8 cellular contexts compared by ENCODE assay signal in genomic region chr20:41072099-41072798, GRCh38. TPM values are rescaled to one million over a fixed set of nuclear protein-coding genes. Genes with fewer than 3 reads are reported as not detected.
DNase-seq lines count a peak whose midpoint lies in the region; ATAC-seq and TF ChIP-seq lines count a peak whose summit lies in the region.

No MANE protein-coding gene starts in this region.

- H3K9me3 Mint-ChIP-seq in activated CD8-positive, alpha-beta T cell treated with anti-CD3 and anti-CD28 coated beads for 36 hours: no peaks in the 10 kb centered on the region

- H3K4me2 ChIP-seq in HCT116 (ENCODE audit: low read length) (peak overlapping the region; percentile 42), smooth muscle cell (peak overlapping the region; percentile 38)

- TF ChIP-seq RAD21 in HCT116 (IDR thresholded peaks at IDR 0.05; ENCODE audit: low read depth): no peak

- H3K27me3 ChIP-seq in HCT116 (ENCODE audit: insufficient read depth, low read length) (no peaks in the 10 kb centered on the region), smooth muscle cell (ENCODE audit: low read depth) (no peaks in the 10 kb centered on the region)

- H3K27ac Mint-ChIP-seq in activated CD8-positive, alpha-beta T cell treated with anti-CD3 and anti-CD28 coated beads for 36 hours: peak overlapping the region; percentile 55

- H3K4me1 ChIP-seq in HCT116 (ENCODE audit: control insufficient read depth in 1 of 2, insufficient read depth in 2 of 2, low read length in 2 of 2) (peaks cover 20 to 55% of the 10 kb centered on the region in 2 experiments), smooth muscle cell (ENCODE audit: low read depth) (no peaks in the 10 kb centered on the region)

- H3K9me3 ChIP-seq in HCT116 (ENCODE audit: control insufficient read depth in 1 of 2, insufficient read depth in 1 of 2, low read depth in 1 of 2, low read length in 2 of 2) (no peaks in the 10 kb centered on the region), smooth muscle cell (replicated peaks; ENCODE audit: low read depth) (no peaks in the 10 kb centered on the region)

- no TSS peak for BruUV-seq in HCT116 (replicated peaks; lab: Mats Ljungman, UMichigan)

- ATAC-seq in HCT116 (peak; percentile 63), HG03439 (IDR thresholded peaks at IDR 0.05; ENCODE audit: unreplicated experiment) (no peak), GM18505 (IDR thresholded peaks at IDR 0.05; ENCODE audit: unreplicated experiment) (no peak)
- ATAC-seq in activated CD8-positive, alpha-beta T cell treated with anti-CD3 and anti-CD28 coated beads for 36 hours: peak; percentile 27

- TF ChIP-seq POLR2A in HCT116 (IDR thresholded peaks at IDR 0.05; ENCODE audit: borderline replicate concordance, extremely low read depth, insufficient read depth, insufficient read length) (no peak), GM18505 (IDR thresholded peaks at IDR 0.05; ENCODE audit: borderline replicate concordance, extremely low read depth, insufficient read depth, insufficient read length) (no peak)

- intact Hi-C loops in HCT116 (cut with micrococcal nuclease): no loop called here
- intact Hi-C loops in activated CD8-positive, alpha-beta T cell treated with anti-CD3 and anti-CD28 coated beads for 36 hours (cut with micrococcal nuclease): no loop called here

- POLR2A ChIA-PET in HCT116 (lab: Charles Lee): interaction anchor here (1.3 kb wide), 1 partner anchor 42 kb away, joined by 3 read pairs; no protein-coding TSS in a partner anchor
- POLR2A ChIA-PET in activated CD8-positive, alpha-beta T cell treated with anti-CD3 and anti-CD28 coated beads for 36 hours (lab: Charles Lee): interaction anchor here (1.3 kb wide), 1 partner anchor 67 kb away, joined by 3 read pairs; no protein-coding TSS in a partner anchor

- WGBS in smooth muscle cell (ENCODE audit: low lambda C conversion rate): 54% methylated on average over 3 of the region's 3 CpGs

- H2AFZ ChIP-seq in HCT116 (ENCODE audit: low read depth, low read length, poor library complexity, severe bottlenecking) (no peak overlapping the region), smooth muscle cell (ENCODE audit: low read depth) (no peak overlapping the region)

- H3K79me2 ChIP-seq in HCT116 (ENCODE audit: insufficient read depth, low read length) (peaks cover 100% of the 10 kb centered on the region), smooth muscle cell (ENCODE audit: low read depth) (peaks cover 96% of the 10 kb centered on the region)

- H3K4me3 Mint-ChIP-seq in activated CD8-positive, alpha-beta T cell treated with anti-CD3 and anti-CD28 coated beads for 36 hours: no peak overlapping the region

- H3K9ac ChIP-seq in HCT116 (ENCODE audit: low read length): no peak overlapping the region
- H3K9ac ChIP-seq in smooth muscle cell (ENCODE audit: low read depth): no peak overlapping the region

- H3K27me3 Mint-ChIP-seq in activated CD8-positive, alpha-beta T cell treated with anti-CD3 and anti-CD28 coated beads for 36 hours: no peaks in the 10 kb centered on the region

- H4K20me1 ChIP-seq in HCT116 (ENCODE audit: insufficient read depth) (peaks cover 19% of the 10 kb centered on the region; the same call in 1 of the 2 replicates), smooth muscle cell (ENCODE audit: low read depth) (peaks cover 100% of the 10 kb centered on the region)

- H3K27ac ChIP-seq in HCT116 (ENCODE audit: low read depth, low read length): peak overlapping the region; percentile 14; the same call in 1 of the 2 replicates
- peak overlapping the region; percentile 54 for H3K27ac ChIP-seq in smooth muscle cell (ENCODE audit: low read depth)

- RAD21 ChIA-PET in HCT116 (lab: Charles Lee; ENCODE audit: low non-redundant PET in 1 of 2, low total read pairs in 2 of 2, uncharacterized antibody in 2 of 2, unreplicated experiment in 2 of 2): interaction anchor here in 1 of 2 experiments (0.9 kb wide), 1 partner anchor 82 kb away, joined by 3 read pairs; no protein-coding TSS in a partner anchor

- H3K9me2 ChIP-seq in HCT116 (ENCODE audit: insufficient read depth): no peaks in the 10 kb centered on the region

- peaks cover 9 to 29% of the 10 kb centered on the region in 2 experiments; a peak in 2 of 4 replicates for H3K36me3 ChIP-seq in HCT116 (ENCODE audit: control insufficient read depth in 1 of 2, insufficient read depth in 2 of 2, low read length in 2 of 2)
- H3K36me3 ChIP-seq in smooth muscle cell (ENCODE audit: low read depth): no peaks in the 10 kb centered on the region

- H3K4me3 ChIP-seq in HCT116 (replicated peaks in 1 of 2; ENCODE audit: low read depth in 1 of 2, low read length in 2 of 2): peak overlapping the region in 1 of 2 experiments; percentile 9; a peak in 1 of 4 replicates
- no peak overlapping the region for H3K4me3 ChIP-seq in smooth muscle cell

- CTCF ChIA-PET in HCT116 (lab: Charles Lee): interaction anchor here (1.0 kb wide), 1 partner anchor 81 kb away, joined by 3 read pairs; no protein-coding TSS in a partner anchor
- CTCF ChIA-PET in activated CD8-positive, alpha-beta T cell treated with anti-CD3 and anti-CD28 coated beads for 36 hours (lab: Charles Lee): interaction anchor here (0.8 to 4.1 kb wide), 5 partner anchors 20 to 109 kb away, joined by 3 to 32 read pairs (median 3); no protein-coding TSS in a partner anchor

- DNase-seq in HCT116 (ENCODE audit: low read depth, low spot score): no peak
- DNase-seq in activated CD8-positive, alpha-beta T cell treated with anti-CD3 and anti-CD28 coated beads for 36 hours: no peak
- peak; percentile 80 for DNase-seq in foreskin melanocyte
- DNase-seq in smooth muscle cell (lab: John Stamatoyannopoulos, UW; ENCODE audit: unreplicated experiment): no peak
- no peak for DNase-seq in NCI-H774 (lab: John Stamatoyannopoulos, UW)
- DNase-seq in DMS 273 treated with DMSO at 0.1 percent for 48 hours (lab: John Stamatoyannopoulos, UW): no peak

- peaks cover 9% of the 10 kb centered on the region for H3F3A ChIP-seq in smooth muscle cell (ENCODE audit: low read depth)

- H3K4me1 Mint-ChIP-seq in activated CD8-positive, alpha-beta T cell treated with anti-CD3 and anti-CD28 coated beads for 36 hours (ENCODE audit: low read depth): peaks cover 67% of the 10 kb centered on the region

- peaks cover 31% of the 10 kb centered on the region for H3K36me3 Mint-ChIP-seq in activated CD8-positive, alpha-beta T cell treated with anti-CD3 and anti-CD28 coated beads for 36 hours (ENCODE audit: low read depth)

- TF ChIP-seq CTCF in HCT116 (IDR thresholded peaks at IDR 0.05 in 2 of 3, conservative IDR thresholded peaks at IDR 0.05 in 1 of 3; ENCODE audit: borderline replicate concordance in 1 of 3, insufficient read depth in 1 of 3, low read depth in 2 of 3, low read length in 2 of 3): no peak
- TF ChIP-seq CTCF in activated CD8-positive, alpha-beta T cell treated with anti-CD3 and anti-CD28 coated beads for 36 hours (IDR thresholded peaks at IDR 0.05): no peak
- no peak for TF ChIP-seq CTCF in smooth muscle cell (IDR thresholded peaks at IDR 0.05; ENCODE audit: borderline replicate concordance, insufficient read depth, poor library complexity, severe bottlenecking)

TF ChIP-seq in HCT116, 20 proteins besides CTCF, POLR2A, EP300 and RAD21:
- TF ChIP-seq SP1 (IDR thresholded peaks at IDR 0.05; ENCODE audit: low read depth) (peak; percentile 7; the same call in 1 of the 2 replicates), FOSL1 (IDR thresholded peaks at IDR 0.05; ENCODE audit: low read depth) (0 out of 2 replicates have a peak, but pooled peaks have one; percentile 25), JUND (IDR thresholded peaks at IDR 0.05) (peak; percentile 17; the same call in 1 of the 2 replicates), SIN3A (IDR thresholded peaks at IDR 0.05; ENCODE audit: low read depth) (no peak)
- TF ChIP-seq, protein P1, sequence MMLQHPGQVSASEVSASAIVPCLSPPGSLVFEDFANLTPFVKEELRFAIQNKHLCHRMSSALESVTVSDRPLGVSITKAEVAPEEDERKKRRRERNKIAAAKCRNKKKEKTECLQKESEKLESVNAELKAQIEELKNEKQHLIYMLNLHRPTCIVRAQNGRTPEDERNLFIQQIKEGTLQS (IDR thresholded peaks at IDR 0.05): no peak
- TF ChIP-seq, protein P2, sequence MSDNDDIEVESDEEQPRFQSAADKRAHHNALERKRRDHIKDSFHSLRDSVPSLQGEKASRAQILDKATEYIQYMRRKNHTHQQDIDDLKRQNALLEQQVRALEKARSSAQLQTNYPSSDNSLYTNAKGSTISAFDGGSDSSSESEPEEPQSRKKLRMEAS (IDR thresholded peaks at IDR 0.05): no peak

RNA-seq across cellular contexts. Expression of gene TOP1, which starts 43.6 kb away (rescaled TPM):
- total RNA-seq in HCT116 (2021; ENCODE audit: unreplicated experiment) (190 TPM), smooth muscle cell (28.6 and 28.9 TPM in 2 replicates)
- polyA plus RNA-seq in HCT116 (2012): 78.3 and 101 TPM in 2 replicates
- total RNA-seq in activated CD8-positive, alpha-beta T cell treated with anti-CD3 and anti-CD28 coated beads for 36 hours: 10 to 100 TPM; 81.0 to 81.1 TPM
- 17.0 and 23.6 TPM in 2 replicates for polyA plus RNA-seq in smooth muscle cell

Comparison
In these comparisons a context has a peak if more than half of its experiments do, and no peak if none do; other contexts are left out.
1. ATAC-seq: peak in HCT116 (single experiment) and activated CD8-positive, alpha-beta T cell treated with anti-CD3 and anti-CD28 coated beads for 36 hours (single experiment); none in HG03439 (single experiment) and GM18505 (single experiment).